Comparison of ENCODE assay signal across 14 cellular contexts in the genomic region with DNA sequence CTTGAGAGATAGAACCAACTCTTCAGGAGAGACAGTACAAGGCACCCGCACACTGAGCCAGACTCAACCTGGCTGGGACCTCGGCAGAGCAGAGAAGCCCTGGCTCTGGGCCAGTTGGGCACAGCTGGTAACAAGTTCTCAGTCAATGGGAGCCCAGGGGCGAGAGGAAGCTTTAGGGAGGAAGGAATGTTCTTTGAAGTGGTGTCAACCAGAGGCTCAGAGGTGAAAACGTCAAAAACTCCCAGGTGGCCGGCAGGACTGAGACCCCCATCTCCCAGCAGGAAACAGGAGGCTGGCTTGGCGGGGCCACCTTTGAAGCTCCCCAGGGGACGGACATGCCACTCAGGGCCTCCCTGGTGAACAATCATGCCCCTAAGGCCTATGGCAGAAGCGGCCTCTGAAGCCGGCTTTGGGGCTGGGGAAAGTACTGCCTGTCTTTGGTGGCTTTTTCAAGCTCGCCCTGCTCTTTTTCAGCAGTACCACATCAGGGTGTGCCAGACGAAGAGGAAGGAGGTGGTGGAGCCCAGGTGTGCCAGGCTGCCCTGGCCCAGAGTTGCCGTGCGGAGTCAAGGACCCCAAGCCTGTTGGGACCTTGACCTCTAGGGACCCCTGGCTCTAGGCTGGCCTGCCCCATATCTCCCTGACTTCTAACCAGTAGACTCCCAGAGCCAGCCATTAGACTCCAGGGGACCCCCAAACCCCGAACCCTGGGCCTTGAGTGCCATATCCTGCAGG. TPM values are rescaled to one million over a fixed set of nuclear protein-coding genes. Genes with fewer than 3 reads are reported as not detected.
DNase-seq lines count a peak whose midpoint lies in the region; ATAC-seq and TF ChIP-seq lines count a peak whose summit lies in the region.
"Had no signal": no experiment of that assay in that cellular context is flagged by ENCODE, and none has a peak within 500 bp of the region (broad histone marks: within the 10 kb centered on the region; RNA-seq: fewer than 3 reads in every experiment).

No MANE protein-coding gene starts in this region.

- no peak overlapping the region for H3K4me3 Mint-ChIP-seq in WTC11
- H3K4me3 Mint-ChIP-seq: activated CD8-positive, alpha-beta T cell treated with anti-CD3 and anti-CD28 coated beads for 36 hours; stimulated activated memory B cell treated with anti-CD40 and anti-IgM and Interleukin-4, amounts not matched to agents 10 μg/mL and 1 μg/mL and 100 μg/mL, for 72 hours had no signal

- no peaks in the 10 kb centered on the region for H3K27me3 Mint-ChIP-seq in WTC11 (ENCODE audit: low read depth)

- H3K9me3 Mint-ChIP-seq in WTC11: peaks cover 7% of the 10 kb centered on the region; the same call in 1 of the 2 replicates
- H3K9me3 Mint-ChIP-seq: activated CD8-positive, alpha-beta T cell treated with anti-CD3 and anti-CD28 coated beads for 36 hours; stimulated activated memory B cell treated with anti-CD40 and anti-IgM and Interleukin-4, amounts not matched to agents 10 μg/mL and 1 μg/mL and 100 μg/mL, for 72 hours had no signal

- no peak for TF ChIP-seq CTCF in WTC11 (IDR thresholded peaks at IDR 0.05)

- CTCF ChIA-PET in WTC11 (lab: Charles Lee): interaction anchor here (0.7 to 4.2 kb wide), 7 partner anchors 10 to 152 kb away, joined by 3 to 33 read pairs (median 3); no protein-coding TSS in a partner anchor

- POLR2A ChIA-PET in WTC11 (lab: Charles Lee): no interaction called here

- peaks cover 19% of the 10 kb centered on the region for H3K4me1 Mint-ChIP-seq in WTC11
- H3K4me1 Mint-ChIP-seq: stimulated activated memory B cell treated with anti-CD40 and anti-IgM and Interleukin-4, amounts not matched to agents 10 μg/mL and 1 μg/mL and 100 μg/mL, for 72 hours had no signal

- DNase-seq in SHP77 (lab: John Stamatoyannopoulos, UW): peak; percentile 34 to 68
- DNase-seq in SHP77 treated with DMSO at 0.1 percent for 48 hours (lab: John Stamatoyannopoulos, UW): no peak
- peak; percentile 10 for DNase-seq in NCI-H2029 treated with DMSO at 0.1 percent for 48 hours (lab: John Stamatoyannopoulos, UW)
- no peak for DNase-seq in WTC11 (ENCODE audit: low spot score)
- DNase-seq in pons (ENCODE audit: low spot score): peak; percentile 11
- no peak for DNase-seq in iPS-NIHi7 (ENCODE audit: extremely low spot score)
- DNase-seq: activated CD8-positive, alpha-beta T cell treated with anti-CD3 and anti-CD28 coated beads for 36 hours; HCEC 1CT; IMR-90; NCI-H146; upper lobe of right lung had no signal

- no peak overlapping the region for H3K27ac Mint-ChIP-seq in WTC11
- H3K27ac Mint-ChIP-seq: activated CD8-positive, alpha-beta T cell treated with anti-CD3 and anti-CD28 coated beads for 36 hours; stimulated activated memory B cell treated with anti-CD40 and anti-IgM and Interleukin-4, amounts not matched to agents 10 μg/mL and 1 μg/mL and 100 μg/mL, for 72 hours had no signal

- no peaks in the 10 kb centered on the region for H3K36me3 Mint-ChIP-seq in WTC11
- H3K36me3 Mint-ChIP-seq: stimulated activated memory B cell treated with anti-CD40 and anti-IgM and Interleukin-4, amounts not matched to agents 10 μg/mL and 1 μg/mL and 100 μg/mL, for 72 hours had no signal

- peak; percentile 54 for ATAC-seq in WTC11
- no peak for ATAC-seq in GM19463 (IDR thresholded peaks at IDR 0.05; ENCODE audit: unreplicated experiment)
- ATAC-seq in HG03175 (IDR thresholded peaks at IDR 0.05; ENCODE audit: unreplicated experiment): no peak
- ATAC-seq: activated CD8-positive, alpha-beta T cell treated with anti-CD3 and anti-CD28 coated beads for 36 hours; stimulated activated memory B cell treated with anti-CD40 and anti-IgM and Interleukin-4, amounts not matched to agents 10 μg/mL and 1 μg/mL and 100 μg/mL, for 72 hours; upper lobe of right lung had no signal

TF ChIP-seq in WTC11, 78 proteins besides CTCF, POLR2A, EP300 and RAD21:
- TF ChIP-seq, protein P1, sequence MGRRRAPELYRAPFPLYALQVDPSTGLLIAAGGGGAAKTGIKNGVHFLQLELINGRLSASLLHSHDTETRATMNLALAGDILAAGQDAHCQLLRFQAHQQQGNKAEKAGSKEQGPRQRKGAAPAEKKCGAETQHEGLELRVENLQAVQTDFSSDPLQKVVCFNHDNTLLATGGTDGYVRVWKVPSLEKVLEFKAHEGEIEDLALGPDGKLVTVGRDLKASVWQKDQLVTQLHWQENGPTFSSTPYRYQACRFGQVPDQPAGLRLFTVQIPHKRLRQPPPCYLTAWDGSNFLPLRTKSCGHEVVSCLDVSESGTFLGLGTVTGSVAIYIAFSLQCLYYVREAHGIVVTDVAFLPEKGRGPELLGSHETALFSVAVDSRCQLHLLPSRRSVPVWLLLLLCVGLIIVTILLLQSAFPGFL (CRISPR knock-in tag; IDR thresholded peaks at IDR 0.05; ENCODE audit: borderline replicate concordance): no peak
- TF ChIP-seq PRRX2 (CRISPR knock-in tag; IDR thresholded peaks at IDR 0.05) (no peak), ZNF423 (CRISPR knock-in tag; IDR thresholded peaks at IDR 0.05) (peak; percentile 95), ZNF219 (CRISPR knock-in tag; IDR thresholded peaks at IDR 0.05; ENCODE audit: borderline replicate concordance) (no peak)

RNA-seq across cellular contexts. Expression of a gene that starts 16.7 kb away (rescaled TPM):
- not detected in 3 replicates for total RNA-seq in WTC11 (2021)
- total RNA-seq: activated CD8-positive, alpha-beta T cell treated with anti-CD3 and anti-CD28 coated beads for 36 hours; IMR-90; upper lobe of right lung had no signal

Comparison
In these comparisons a context has a peak if more than half of its experiments do, and no peak if none do; other contexts are left out.
1. DNase-seq: peak in SHP77 (2 of 2), NCI-H2029 treated with DMSO at 0.1 percent for 48 hours (single experiment) and pons (single experiment); none in SHP77 treated with DMSO at 0.1 percent for 48 hours (single experiment), WTC11 (single experiment) and iPS-NIHi7 (single experiment).